8 cellular contexts compared by ENCODE assay signal in genomic region chr13:60627071-60627686, GRCh38.
DNase-seq lines count a peak whose midpoint lies in the region; ATAC-seq, FAIRE-seq and TF ChIP-seq lines count a peak whose summit lies in the region.

No MANE protein-coding gene starts in this region.

- no peak for TF ChIP-seq POLR2A in gastrocnemius medialis (IDR thresholded peaks at IDR 0.05)

- H3K27me3 ChIP-seq in BE2C (peaks cover 4% of the 10 kb centered on the region), gastrocnemius medialis (no peaks in the 10 kb centered on the region)

- no peaks in the 10 kb centered on the region for H3K4me1 ChIP-seq in BE2C
- H3K4me1 ChIP-seq in gastrocnemius medialis, result no peaks in the 10 kb centered on the region

- H3K9me3 ChIP-seq in BE2C, result no peaks in the 10 kb centered on the region
- no peaks in the 10 kb centered on the region for H3K9me3 ChIP-seq in gastrocnemius medialis

- H3K27ac ChIP-seq in gastrocnemius medialis, result no peak overlapping the region

- peak; percentile 84 for TF ChIP-seq CTCF in BE2C (IDR thresholded peaks at IDR 0.05; ENCODE audit: low read depth, low read length)
- TF ChIP-seq CTCF in nephron (IDR thresholded peaks at IDR 0.05; ENCODE audit: unreplicated experiment in 3 of 3), result peak; percentile 61 to 79 (median 67)
- no peak for TF ChIP-seq CTCF in gastrocnemius medialis (IDR thresholded peaks at IDR 0.05 in 4 of 5, conservative IDR thresholded peaks at IDR 0.05 in 1 of 5)

- intact Hi-C loops in gastrocnemius medialis (cut with DNase I; ENCODE audit: low total_unique reads), result no loop called here
- intact Hi-C loops in activated T-helper 2 cell treated with anti-CD3 and anti-CD28 coated beads, Interferon-gamma antibody, Interleukin-2, Interleukin-4, amounts not matched to agents 10 μg/mL and 5 μg/mL and 100 μg/mL, durations not matched to agents 14 hours and 24 hours and 36 hours (cut with micrococcal nuclease), result loop anchor here (5.0 kb wide), 1 partner anchor 780 kb away; no protein-coding TSS in a partner anchor

- no peaks in the 10 kb centered on the region for H3K9me3 Mint-ChIP-seq in nephron
- H3K9me3 Mint-ChIP-seq in activated T-helper 2 cell treated with anti-CD3 and anti-CD28 coated beads, Interferon-gamma antibody, Interleukin-2, Interleukin-4, amounts not matched to agents 10 μg/mL and 5 μg/mL and 100 μg/mL, durations not matched to agents 14 hours and 24 hours and 36 hours, result no peaks in the 10 kb centered on the region

- H3K4me3 ChIP-seq in BE2C (ENCODE audit: low read depth, low read length) (no peak overlapping the region), gastrocnemius medialis (no peak overlapping the region)

- in situ Hi-C loops in gastrocnemius medialis (cut with MboI; ENCODE audit: low sequenced_read_pairs in 4 of 4), result no loop called here

- no peak overlapping the region for H3K4me3 Mint-ChIP-seq in nephron
- H3K4me3 Mint-ChIP-seq in activated T-helper 2 cell treated with anti-CD3 and anti-CD28 coated beads, Interferon-gamma antibody, Interleukin-2, Interleukin-4, amounts not matched to agents 10 μg/mL and 5 μg/mL and 100 μg/mL, durations not matched to agents 14 hours and 24 hours and 36 hours (ENCODE audit: low read depth), result no peak overlapping the region

- no peak overlapping the region for H3K27ac Mint-ChIP-seq in nephron
- H3K27ac Mint-ChIP-seq in activated T-helper 2 cell treated with anti-CD3 and anti-CD28 coated beads, Interferon-gamma antibody, Interleukin-2, Interleukin-4, amounts not matched to agents 10 μg/mL and 5 μg/mL and 100 μg/mL, durations not matched to agents 14 hours and 24 hours and 36 hours, result no peak overlapping the region

- H3K36me3 Mint-ChIP-seq in nephron (ENCODE audit: low read depth), result no peaks in the 10 kb centered on the region
- no peaks in the 10 kb centered on the region for H3K36me3 Mint-ChIP-seq in activated T-helper 2 cell treated with anti-CD3 and anti-CD28 coated beads, Interferon-gamma antibody, Interleukin-2, Interleukin-4, amounts not matched to agents 10 μg/mL and 5 μg/mL and 100 μg/mL, durations not matched to agents 14 hours and 24 hours and 36 hours (ENCODE audit: low read depth)

- no peaks in the 10 kb centered on the region for H3K4me1 Mint-ChIP-seq in nephron
- peaks cover 4% of the 10 kb centered on the region for H3K4me1 Mint-ChIP-seq in activated T-helper 2 cell treated with anti-CD3 and anti-CD28 coated beads, Interferon-gamma antibody, Interleukin-2, Interleukin-4, amounts not matched to agents 10 μg/mL and 5 μg/mL and 100 μg/mL, durations not matched to agents 14 hours and 24 hours and 36 hours (ENCODE audit: low read depth)

- no peaks in the 10 kb centered on the region for H3K36me3 ChIP-seq in BE2C
- no peaks in the 10 kb centered on the region for H3K36me3 ChIP-seq in gastrocnemius medialis

- peaks cover 9% of the 10 kb centered on the region for H3K27me3 Mint-ChIP-seq in nephron (ENCODE audit: low read depth)
- peaks cover 2% of the 10 kb centered on the region for H3K27me3 Mint-ChIP-seq in activated T-helper 2 cell treated with anti-CD3 and anti-CD28 coated beads, Interferon-gamma antibody, Interleukin-2, Interleukin-4, amounts not matched to agents 10 μg/mL and 5 μg/mL and 100 μg/mL, durations not matched to agents 14 hours and 24 hours and 36 hours (ENCODE audit: low read depth)

- ATAC-seq in HG03097 (IDR thresholded peaks at IDR 0.05; ENCODE audit: low FRiP score, unreplicated experiment) (peak; percentile 86), gastrocnemius medialis (no peak)

- peak; percentile 64 for DNase-seq in BE2C
- DNase-seq in GM18507 (ENCODE audit: extremely low spot score, insufficient read length, low read depth), result peak; percentile 1
- peak; percentile 36 for DNase-seq in NCI-H460 (ENCODE audit: extremely low read depth, low read depth)
- peak; percentile 17 to 46 for DNase-seq in dermis microvascular lymphatic vessel endothelial cell (ENCODE audit: low read depth in 2 of 2)
- no peak for DNase-seq in gastrocnemius medialis
- DNase-seq in activated T-helper 2 cell treated with anti-CD3 and anti-CD28 coated beads, Interferon-gamma antibody, Interleukin-2, Interleukin-4, amounts not matched to agents 10 μg/mL and 5 μg/mL and 100 μg/mL, durations not matched to agents 14 hours and 24 hours and 36 hours (ENCODE audit: low spot score), result no peak

- FAIRE-seq in GM18507 (lab: Jason Lieb, UNC), result no peak

Comparison
In these comparisons a context has a peak if more than half of its experiments do, and no peak if none do; other contexts are left out.
1. DNase-seq: peak in BE2C (single experiment), GM18507 (single experiment), NCI-H460 (single experiment) and dermis microvascular lymphatic vessel endothelial cell (2 of 2); none in gastrocnemius medialis (0 of 2) and activated T-helper 2 cell treated with anti-CD3 and anti-CD28 coated beads, Interferon-gamma antibody, Interleukin-2, Interleukin-4, amounts not matched to agents 10 μg/mL and 5 μg/mL and 100 μg/mL, durations not matched to agents 14 hours and 24 hours and 36 hours (single experiment).
2. CTCF ChIP-seq: peak in BE2C (single experiment) and nephron (3 of 3); none in gastrocnemius medialis (0 of 5).